ENCODE assay signal across 8 cellular contexts in the genomic region with DNA sequence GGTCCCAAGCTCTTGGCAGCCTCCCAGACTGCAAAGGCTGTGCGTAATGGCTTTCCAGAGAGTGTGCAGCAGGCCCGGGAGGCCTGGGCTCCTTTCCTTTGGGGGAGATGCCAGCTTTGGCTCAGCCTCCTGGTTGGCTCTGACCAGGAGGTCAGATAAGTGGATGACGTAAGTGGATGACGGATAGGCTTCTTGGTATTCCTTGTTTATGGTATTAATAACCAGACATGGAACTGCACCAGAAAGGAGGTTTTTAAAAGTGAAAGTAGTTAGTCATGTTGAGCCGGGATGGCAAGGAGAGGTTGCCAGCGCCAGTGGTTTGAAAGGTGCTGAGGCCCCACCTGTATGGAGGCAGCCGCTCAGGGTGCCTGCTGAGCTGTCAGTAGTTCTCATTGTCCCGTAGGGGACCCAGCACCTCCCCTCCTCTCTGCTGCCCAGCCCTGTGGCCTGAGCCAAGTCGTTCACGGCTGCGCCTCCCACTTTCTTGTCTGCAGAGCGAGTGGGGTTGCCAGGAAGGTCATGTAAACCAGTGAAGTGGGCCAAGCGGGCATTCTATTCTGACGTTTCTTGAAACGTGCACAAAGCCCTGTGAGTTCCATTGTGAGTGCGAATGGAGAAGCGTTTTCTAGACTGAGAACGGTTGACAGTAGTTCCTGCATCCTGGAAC. TPM values are rescaled to one million over a fixed set of nuclear protein-coding genes. Genes with fewer than 3 reads are reported as not detected.
DNase-seq lines count a peak whose midpoint lies in the region; ATAC-seq and TF ChIP-seq lines count a peak whose summit lies in the region.

No MANE protein-coding gene starts in this region.

- no peak for TF ChIP-seq POLR2A in Peyer's patch (IDR thresholded peaks at IDR 0.05)
- TF ChIP-seq POLR2A in gastroesophageal sphincter (IDR thresholded peaks at IDR 0.05) = no peak

- H3K4me3 ChIP-seq in Peyer's patch (peak overlapping the region in 3 of 4 donors; percentile 23 to 49 (median 36)), gastroesophageal sphincter (peak overlapping the region; percentile 4 to 50), rectal smooth muscle tissue (ENCODE audit: low read length) (peak overlapping the region; percentile 51)

- no peak overlapping the region for H3K9ac ChIP-seq in rectal smooth muscle tissue (ENCODE audit: low read length)

- DNase-seq in ELR (ENCODE audit: low read depth) = peak; percentile 1
- peak in 1 of 3 donors; percentile 53 for DNase-seq in Peyer's patch
- DNase-seq in stimulated activated CD4-positive, alpha-beta T cell treated with anti-CD3 and anti-CD28 coated beads, Interleukin-4, amount 100 ng/mL, for 1 hour = no peak
- DNase-seq in foreskin melanocyte = no peak

- no peaks in the 10 kb centered on the region for H3K9me3 ChIP-seq in Peyer's patch
- no peaks in the 10 kb centered on the region for H3K9me3 ChIP-seq in gastroesophageal sphincter

- peak overlapping the region in 3 of 4 donors; percentile 32 to 49 (median 42) for H3K27ac ChIP-seq in Peyer's patch
- peak overlapping the region in 3 of 4 donors; percentile 73 to 79 (median 77) for H3K27ac ChIP-seq in gastroesophageal sphincter
- H3K27ac ChIP-seq in rectal smooth muscle tissue (ENCODE audit: low read depth, low read length) = peak overlapping the region; percentile 77

- 11 to 33% methylated on average over 3 to 7 of the region's 18 CpGs for WGBS in gastroesophageal sphincter (ENCODE audit: low coverage in 1 of 2), 2 donors

- no peaks in the 10 kb centered on the region for H3K36me3 ChIP-seq in Peyer's patch
- no peaks in the 10 kb centered on the region for H3K36me3 ChIP-seq in gastroesophageal sphincter
- no peaks in the 10 kb centered on the region for H3K36me3 ChIP-seq in rectal smooth muscle tissue (ENCODE audit: control insufficient read depth, insufficient read depth, low read length)

- H3K27me3 ChIP-seq in Peyer's patch (no peaks in the 10 kb centered on the region), gastroesophageal sphincter (no peaks in the 10 kb centered on the region), rectal smooth muscle tissue (ENCODE audit: control insufficient read depth, insufficient read depth, low read length) (no peaks in the 10 kb centered on the region)

- TF ChIP-seq CTCF in Peyer's patch (IDR thresholded peaks at IDR 0.05) = no peak
- TF ChIP-seq CTCF in gastroesophageal sphincter (IDR thresholded peaks at IDR 0.05) = no peak

- H3K4me1 ChIP-seq in Peyer's patch (peaks cover 0 to 3% (median 0%) of the 10 kb centered on the region in 4 donors), gastroesophageal sphincter (peaks cover 0 to 16% (median 0%) of the 10 kb centered on the region in 3 donors), rectal smooth muscle tissue (ENCODE audit: control insufficient read depth, insufficient read depth, low read length) (no peaks in the 10 kb centered on the region)

- ATAC-seq in gastroesophageal sphincter = peak; percentile 77
- no peak for ATAC-seq in HG03565 (IDR thresholded peaks at IDR 0.05; ENCODE audit: unreplicated experiment)
- no peak for ATAC-seq in HG02571 (IDR thresholded peaks at IDR 0.05; ENCODE audit: unreplicated experiment)

- TF ChIP-seq EP300 in gastroesophageal sphincter (IDR thresholded peaks at IDR 0.05) = peak; percentile 76

RNA-seq across cellular contexts. Expression of a gene that starts 28.7 kb away (rescaled TPM):
- total RNA-seq in Peyer's patch (10 to 100 TPM in 2 of 4 donors, 1 to 10 TPM in 2; 3.5 to 23.1 (median 7.6) TPM), gastroesophageal sphincter (10 to 100 TPM in 2 of 4 donors, 1 to 10 TPM in 2; 7.5 to 25.4 (median 11.2) TPM)
